8 cellular contexts compared by ENCODE assay signal in the genomic region with DNA sequence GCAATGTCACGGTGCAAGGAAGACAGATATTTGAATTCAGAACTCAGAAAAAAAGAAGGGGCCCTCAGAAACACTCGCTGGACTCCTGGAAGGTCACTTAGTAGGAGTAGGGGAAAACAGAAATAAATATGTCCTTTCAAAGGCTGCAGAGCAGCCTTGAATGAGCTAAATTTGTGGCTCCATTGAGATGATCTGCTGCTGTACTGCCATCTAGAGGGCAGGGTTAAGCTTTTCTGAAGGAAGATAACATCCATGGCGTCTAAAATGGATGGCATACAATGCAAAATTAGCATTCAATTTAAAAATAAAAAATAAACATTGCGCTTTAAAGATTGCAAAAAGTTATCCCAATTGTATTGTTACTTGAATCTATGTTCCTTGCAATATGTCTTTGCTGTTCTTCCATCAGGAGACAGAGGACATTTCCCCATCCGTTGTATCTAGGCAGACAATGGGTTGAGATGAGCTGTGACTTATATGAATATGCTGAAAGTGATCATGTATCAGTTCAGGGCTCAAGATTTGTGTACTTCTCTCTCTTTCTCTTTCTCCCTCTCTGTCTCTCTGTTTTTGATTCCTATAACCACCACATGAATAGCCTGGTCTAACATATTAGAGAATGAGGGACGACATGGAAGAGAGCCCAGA.
DNase-seq lines count a peak whose midpoint lies in the region; ATAC-seq and TF ChIP-seq lines count a peak whose summit lies in the region.

No MANE protein-coding gene starts in this region.

- peak; percentile 21 to 61 for TF ChIP-seq CTCF in brain (conservative IDR thresholded peaks at IDR 0.05)
- TF ChIP-seq CTCF in smooth muscle cell (IDR thresholded peaks at IDR 0.05; ENCODE audit: borderline replicate concordance, insufficient read depth, poor library complexity, severe bottlenecking), result peak; percentile 60
- no peak for TF ChIP-seq CTCF in osteoblast (IDR thresholded peaks at IDR 0.05; ENCODE audit: extremely low read depth, low read depth, low read length)

- H3K79me2 ChIP-seq in smooth muscle cell (ENCODE audit: low read depth) (no peaks in the 10 kb centered on the region), osteoblast (ENCODE audit: insufficient read depth, low read length) (no peaks in the 10 kb centered on the region)

- H3K4me1 ChIP-seq in smooth muscle cell (ENCODE audit: low read depth) (peaks cover 7% of the 10 kb centered on the region), osteoblast (ENCODE audit: insufficient read depth, low read length) (no peaks in the 10 kb centered on the region)

- H2AFZ ChIP-seq in smooth muscle cell (ENCODE audit: low read depth), result peak overlapping the region; percentile 83
- no peak overlapping the region for H2AFZ ChIP-seq in osteoblast (ENCODE audit: low read length)

- H3K36me3 ChIP-seq in smooth muscle cell (ENCODE audit: low read depth) (no peaks in the 10 kb centered on the region), osteoblast (ENCODE audit: insufficient read depth, low read length) (no peaks in the 10 kb centered on the region)

- H3K4me1 Mint-ChIP-seq in brain, result peaks cover 5% of the 10 kb centered on the region

- H3K27ac Mint-ChIP-seq in brain, result no peak overlapping the region

- no peak overlapping the region for H3K4me3 Mint-ChIP-seq in brain

- H3K9me3 Mint-ChIP-seq in brain, result peaks cover 2 to 7% (median 3%) of the 10 kb centered on the region in 5 experiments

- H3K27ac ChIP-seq in smooth muscle cell (ENCODE audit: low read depth) (no peak overlapping the region), osteoblast (ENCODE audit: low read depth, low read length) (no peak overlapping the region)

- H3K9me3 ChIP-seq in smooth muscle cell (replicated peaks; ENCODE audit: low read depth) (no peaks in the 10 kb centered on the region), osteoblast (ENCODE audit: low read depth, low read length) (no peaks in the 10 kb centered on the region)

- no peaks in the 10 kb centered on the region for H3K36me3 Mint-ChIP-seq in brain

- H3K4me3 ChIP-seq in smooth muscle cell (no peak overlapping the region), osteoblast (ENCODE audit: insufficient read depth, low read length) (no peak overlapping the region)

- peak; percentile 96 for ATAC-seq in GM21367 (IDR thresholded peaks at IDR 0.05; ENCODE audit: unreplicated experiment)

- H3K4me2 ChIP-seq in smooth muscle cell (no peak overlapping the region), osteoblast (ENCODE audit: insufficient read depth, low read length) (no peak overlapping the region)

- DNase-seq in DMS114 treated with DMSO at 0.1 percent for 48 hours (lab: John Stamatoyannopoulos, UW; ENCODE audit: unreplicated experiment), result peak; percentile 8
- DNase-seq in HS-5 (ENCODE audit: low read depth), result peak; percentile 2
- no peak for DNase-seq in smooth muscle cell (lab: John Stamatoyannopoulos, UW; ENCODE audit: unreplicated experiment)
- no peak for DNase-seq in osteoblast (ENCODE audit: insufficient read length, low spot score, missing footprints)
- no peak for DNase-seq in activated CD4-positive, alpha-beta T cell treated with anti-CD3 and anti-CD28 coated beads, Interleukin-2, amount 50 U/mL, for 48 hours
- no peak for DNase-seq in mucosa of gallbladder (ENCODE audit: low spot score)

- no peaks in the 10 kb centered on the region for H4K20me1 ChIP-seq in smooth muscle cell (ENCODE audit: low read depth)
- H4K20me1 ChIP-seq in osteoblast (ENCODE audit: insufficient read depth, low read length), result no peaks in the 10 kb centered on the region

- 63% methylated on average over 6 of the region's 6 CpGs for WGBS in smooth muscle cell (ENCODE audit: low lambda C conversion rate)

- H3K27me3 ChIP-seq in smooth muscle cell (ENCODE audit: low read depth) (no peaks in the 10 kb centered on the region), osteoblast (ENCODE audit: insufficient read depth, low read length) (no peaks in the 10 kb centered on the region)

- H3K27me3 Mint-ChIP-seq in brain, result no peaks in the 10 kb centered on the region

- H3F3A ChIP-seq in smooth muscle cell (ENCODE audit: low read depth), result no peaks in the 10 kb centered on the region

- H3K9ac ChIP-seq in smooth muscle cell (ENCODE audit: low read depth), result no peak overlapping the region

Comparison
In these comparisons a context has a peak if more than half of its experiments do, and no peak if none do; other contexts are left out.
1. DNase-seq: peak in DMS114 treated with DMSO at 0.1 percent for 48 hours (single experiment) and HS-5 (single experiment); none in smooth muscle cell (single experiment), osteoblast (single experiment), activated CD4-positive, alpha-beta T cell treated with anti-CD3 and anti-CD28 coated beads, Interleukin-2, amount 50 U/mL, for 48 hours (0 of 2) and mucosa of gallbladder (single experiment).